13 cellular contexts compared by ENCODE assay signal in the genomic region with DNA sequence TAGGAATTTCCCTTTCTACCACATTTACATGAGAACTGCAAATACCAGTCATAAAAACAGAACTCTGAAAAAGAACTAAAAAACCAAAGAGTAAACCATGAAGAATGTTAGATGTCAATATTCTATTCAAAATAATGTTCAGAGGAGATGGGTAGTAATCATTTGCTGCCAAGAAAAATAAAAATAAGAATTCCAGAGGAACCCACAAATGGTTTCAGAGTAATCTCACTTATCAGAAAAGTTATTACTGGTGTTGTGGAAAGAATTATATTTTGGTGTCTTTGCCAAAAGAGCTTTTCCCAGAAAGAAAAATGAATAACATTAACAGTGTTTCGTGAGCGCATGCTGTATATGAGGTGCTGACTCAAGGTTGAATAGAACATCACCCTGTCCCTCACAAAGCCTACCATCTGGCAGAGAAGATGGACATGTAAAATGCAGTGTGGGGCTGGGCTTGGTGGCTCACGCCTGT. TPM values are rescaled to one million over a fixed set of nuclear protein-coding genes. Genes with fewer than 3 reads are reported as not detected.
DNase-seq lines count a peak whose midpoint lies in the region; ATAC-seq and TF ChIP-seq lines count a peak whose summit lies in the region.
"Had no signal": no experiment of that assay in that cellular context is flagged by ENCODE, and none has a peak within 500 bp of the region (broad histone marks: within the 10 kb centered on the region; RNA-seq: fewer than 3 reads in every experiment).

No MANE protein-coding gene starts in this region.

- WGBS in thymus = 93% methylated on average over 3 of the region's 3 CpGs
- 77% methylated on average over 3 of the region's 3 CpGs for WGBS in prostate gland

- CTCF ChIA-PET in activated CD8-positive, alpha-beta T cell treated with anti-CD3 and anti-CD28 coated beads for 36 hours (lab: Charles Lee) = interaction anchor here (2.1 kb wide), 1 partner anchor 285 kb away, joined by 6 read pairs; no protein-coding TSS in a partner anchor
- CTCF ChIA-PET in activated CD8-positive, alpha-beta T cell treated with anti-CD3 and anti-CD28 coated beads, Interleukin-2, amount 10 ng/mL, durations not matched to agents 7 days and 5 days (lab: Charles Lee) = interaction anchor here (0.6 kb wide), 1 partner anchor 8 kb away, joined by 3 read pairs; no protein-coding TSS in a partner anchor

- no peak for DNase-seq in activated CD8-positive, alpha-beta T cell treated with anti-CD3 and anti-CD28 coated beads for 36 hours
- DNase-seq in activated CD8-positive, alpha-beta T cell treated with anti-CD3 and anti-CD28 coated beads, Interleukin-2, amount 10 ng/mL, durations not matched to agents 7 days and 5 days = no peak
- DNase-seq in amniotic epithelial cell (ENCODE audit: low read depth) (peak; percentile 97), glomerular visceral epithelial cell (ENCODE audit: extremely low spot score) (peak; percentile 57), prostate gland (ENCODE audit: low spot score) (no peak)
- no peak for DNase-seq in activated CD4-positive, alpha-beta T cell treated with anti-CD3 and anti-CD28 coated beads for 48 hours
- DNase-seq: DMS53, Karpas-422, retina had no signal

- H3K36me3 Mint-ChIP-seq in activated CD8-positive, alpha-beta T cell treated with anti-CD3 and anti-CD28 coated beads for 36 hours (ENCODE audit: low read depth) = peaks cover 15% of the 10 kb centered on the region
- peaks cover 15% of the 10 kb centered on the region for H3K36me3 Mint-ChIP-seq in activated CD8-positive, alpha-beta T cell treated with anti-CD3 and anti-CD28 coated beads, Interleukin-2, amount 10 ng/mL, durations not matched to agents 7 days and 5 days (ENCODE audit: low read depth)

- POLR2A ChIA-PET in activated CD8-positive, alpha-beta T cell treated with anti-CD3 and anti-CD28 coated beads for 36 hours (lab: Charles Lee) = no interaction called here
- POLR2A ChIA-PET in activated CD8-positive, alpha-beta T cell treated with anti-CD3 and anti-CD28 coated beads, Interleukin-2, amount 10 ng/mL, durations not matched to agents 7 days and 5 days (lab: Charles Lee) = no interaction called here

- TF ChIP-seq POLR2A in prostate gland (IDR thresholded peaks at IDR 0.05) = no peak

- H3K27ac Mint-ChIP-seq in activated CD8-positive, alpha-beta T cell treated with anti-CD3 and anti-CD28 coated beads for 36 hours = peak overlapping the region; percentile 16
- no peak overlapping the region for H3K27ac Mint-ChIP-seq in activated CD8-positive, alpha-beta T cell treated with anti-CD3 and anti-CD28 coated beads, Interleukin-2, amount 10 ng/mL, durations not matched to agents 7 days and 5 days
- H3K27ac Mint-ChIP-seq: activated naive CD8-positive, alpha-beta T cell had no signal

- H3K4me1 Mint-ChIP-seq in activated CD8-positive, alpha-beta T cell treated with anti-CD3 and anti-CD28 coated beads for 36 hours (ENCODE audit: low read depth) = peaks cover 1% of the 10 kb centered on the region
- no peaks in the 10 kb centered on the region for H3K4me1 Mint-ChIP-seq in activated CD8-positive, alpha-beta T cell treated with anti-CD3 and anti-CD28 coated beads, Interleukin-2, amount 10 ng/mL, durations not matched to agents 7 days and 5 days (ENCODE audit: low read depth)

- no peak for ATAC-seq in activated CD8-positive, alpha-beta T cell treated with anti-CD3 and anti-CD28 coated beads for 36 hours
- no peak for ATAC-seq in activated CD8-positive, alpha-beta T cell treated with anti-CD3 and anti-CD28 coated beads, Interleukin-2, amount 10 ng/mL, durations not matched to agents 7 days and 5 days
- no peak for ATAC-seq in HG03025 (IDR thresholded peaks at IDR 0.05; ENCODE audit: low FRiP score, unreplicated experiment)
- ATAC-seq: A549 had no signal

- no peaks in the 10 kb centered on the region for H3K27me3 Mint-ChIP-seq in activated CD8-positive, alpha-beta T cell treated with anti-CD3 and anti-CD28 coated beads for 36 hours
- H3K27me3 Mint-ChIP-seq in activated CD8-positive, alpha-beta T cell treated with anti-CD3 and anti-CD28 coated beads, Interleukin-2, amount 10 ng/mL, durations not matched to agents 7 days and 5 days (ENCODE audit: low read depth) = no peaks in the 10 kb centered on the region
- H3K27me3 Mint-ChIP-seq: activated naive CD8-positive, alpha-beta T cell had no signal

- H3K4me3 ChIP-seq in thymus (ENCODE audit: low read length) (no peak overlapping the region), prostate gland (no peak overlapping the region)
- H3K4me3 ChIP-seq: A549 had no signal

- intact Hi-C loops in activated CD8-positive, alpha-beta T cell treated with anti-CD3 and anti-CD28 coated beads for 36 hours (cut with micrococcal nuclease) = no loop called here
- intact Hi-C loops in prostate gland (cut with DNase I) = no loop called here

- TF ChIP-seq CTCF in activated CD8-positive, alpha-beta T cell treated with anti-CD3 and anti-CD28 coated beads for 36 hours (IDR thresholded peaks at IDR 0.05) = no peak
- no peak for TF ChIP-seq CTCF in prostate gland (IDR thresholded peaks at IDR 0.05)

- H3K36me3 ChIP-seq in thymus (ENCODE audit: control insufficient read depth, insufficient read depth) (peaks cover 16% of the 10 kb centered on the region), prostate gland (no peaks in the 10 kb centered on the region)

- no peak overlapping the region for H3K4me3 Mint-ChIP-seq in activated CD8-positive, alpha-beta T cell treated with anti-CD3 and anti-CD28 coated beads for 36 hours
- H3K4me3 Mint-ChIP-seq in activated CD8-positive, alpha-beta T cell treated with anti-CD3 and anti-CD28 coated beads, Interleukin-2, amount 10 ng/mL, durations not matched to agents 7 days and 5 days = no peak overlapping the region
- H3K4me3 Mint-ChIP-seq: activated naive CD8-positive, alpha-beta T cell had no signal

- no peaks in the 10 kb centered on the region for H3K9me3 Mint-ChIP-seq in activated CD8-positive, alpha-beta T cell treated with anti-CD3 and anti-CD28 coated beads for 36 hours
- H3K9me3 Mint-ChIP-seq in activated CD8-positive, alpha-beta T cell treated with anti-CD3 and anti-CD28 coated beads, Interleukin-2, amount 10 ng/mL, durations not matched to agents 7 days and 5 days (ENCODE audit: insufficient read depth) = no peaks in the 10 kb centered on the region

- H3K27me3 ChIP-seq in thymus (ENCODE audit: control insufficient read depth, insufficient read depth) (no peaks in the 10 kb centered on the region), prostate gland (replicated peaks; ENCODE audit: insufficient read depth) (no peaks in the 10 kb centered on the region)

- H3K9me3 ChIP-seq in thymus (ENCODE audit: control insufficient read depth) (no peaks in the 10 kb centered on the region), prostate gland (no peaks in the 10 kb centered on the region)
- H3K9me3 ChIP-seq: A549 had no signal

- no peaks in the 10 kb centered on the region for H3K4me1 ChIP-seq in thymus (ENCODE audit: control insufficient read depth, insufficient read depth, low read length)
- H3K4me1 ChIP-seq in prostate gland (replicated peaks) = no peaks in the 10 kb centered on the region
- H3K4me1 ChIP-seq: A549 had no signal

- H3K27ac ChIP-seq in thymus (ENCODE audit: low read depth) (peak overlapping the region; percentile 11), prostate gland (no peak overlapping the region)
- H3K27ac ChIP-seq: A549 had no signal

RNA-seq across cellular contexts. Expression of gene GPR21, which starts 35.6 kb away (rescaled TPM):
- total RNA-seq in activated CD8-positive, alpha-beta T cell treated with anti-CD3 and anti-CD28 coated beads for 36 hours = under 1 TPM in 1 of 2 experiments, not detected in 1; 0.45 TPM
- 1 to 10 TPM in 1 of 2 experiments, under 1 TPM in 1; 0.63 to 1.1 TPM for total RNA-seq in activated CD8-positive, alpha-beta T cell treated with anti-CD3 and anti-CD28 coated beads, Interleukin-2, amount 10 ng/mL, durations not matched to agents 7 days and 5 days
- polyA plus RNA-seq in thymus = 0.07 TPM
- total RNA-seq in prostate gland = under 1 TPM in 1 of 2 donors, not detected in 1; 0.97 TPM

Comparison
In these comparisons a context has a peak if more than half of its experiments do, and no peak if none do; other contexts are left out.
1. DNase-seq: peak in amniotic epithelial cell (single experiment) and glomerular visceral epithelial cell (single experiment); none in activated CD8-positive, alpha-beta T cell treated with anti-CD3 and anti-CD28 coated beads for 36 hours (single experiment), activated CD8-positive, alpha-beta T cell treated with anti-CD3 and anti-CD28 coated beads, Interleukin-2, amount 10 ng/mL, durations not matched to agents 7 days and 5 days (single experiment), prostate gland (single experiment) and activated CD4-positive, alpha-beta T cell treated with anti-CD3 and anti-CD28 coated beads for 48 hours (single experiment).